ENCODE assay signal across 1 cellular context in the genomic region with DNA sequence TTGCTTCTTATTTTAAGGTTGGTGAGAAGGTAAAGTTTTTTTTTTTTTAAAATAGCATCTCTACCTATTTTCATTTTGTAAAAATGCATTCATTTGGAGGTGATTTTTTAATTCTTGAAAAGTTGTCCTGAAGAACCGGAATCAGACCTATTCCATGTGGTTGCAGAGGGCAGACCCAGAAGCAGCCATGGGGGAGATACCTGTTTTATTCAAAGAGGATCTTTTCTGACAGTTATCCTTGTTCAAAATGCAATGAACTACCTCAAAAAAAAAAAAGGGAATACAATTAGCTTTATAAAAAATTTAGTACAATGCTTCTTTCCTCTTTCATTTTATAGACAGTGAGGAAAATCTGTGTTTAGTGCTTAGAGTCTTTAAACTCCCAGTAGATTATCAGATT.
TF ChIP-seq lines count a peak whose summit lies in the region.

No MANE protein-coding gene starts in this region.

TF ChIP-seq in liver, 16 proteins besides CTCF, POLR2A, EP300 and RAD21 (continued from another document):
- TF ChIP-seq, protein P1, sequence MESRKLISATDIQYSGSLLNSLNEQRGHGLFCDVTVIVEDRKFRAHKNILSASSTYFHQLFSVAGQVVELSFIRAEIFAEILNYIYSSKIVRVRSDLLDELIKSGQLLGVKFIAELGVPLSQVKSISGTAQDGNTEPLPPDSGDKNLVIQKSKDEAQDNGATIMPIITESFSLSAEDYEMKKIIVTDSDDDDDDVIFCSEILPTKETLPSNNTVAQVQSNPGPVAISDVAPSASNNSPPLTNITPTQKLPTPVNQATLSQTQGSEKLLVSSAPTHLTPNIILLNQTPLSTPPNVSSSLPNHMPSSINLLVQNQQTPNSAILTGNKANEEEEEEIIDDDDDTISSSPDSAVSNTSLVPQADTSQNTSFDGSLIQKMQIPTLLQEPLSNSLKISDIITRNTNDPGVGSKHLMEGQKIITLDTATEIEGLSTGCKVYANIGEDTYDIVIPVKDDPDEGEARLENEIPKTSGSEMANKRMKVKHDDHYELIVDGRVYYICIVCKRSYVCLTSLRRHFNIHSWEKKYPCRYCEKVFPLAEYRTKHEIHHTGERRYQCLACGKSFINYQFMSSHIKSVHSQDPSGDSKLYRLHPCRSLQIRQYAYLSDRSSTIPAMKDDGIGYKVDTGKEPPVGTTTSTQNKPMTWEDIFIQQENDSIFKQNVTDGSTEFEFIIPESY (IDR thresholded peaks at IDR 0.05): no peak
- TF ChIP-seq JUND (IDR thresholded peaks at IDR 0.05) (no peak), HNF4G (IDR thresholded peaks at IDR 0.05) (no peak)
